In genomic region chr2:150620371-150620770, GRCh38 we compare ENCODE assay signal across 17 cellular contexts.
DNase-seq lines count a peak whose midpoint lies in the region; TF ChIP-seq lines count a peak whose summit lies in the region.
"Had no signal": no experiment of that assay in that cellular context is flagged by ENCODE, and none has a peak within 500 bp of the region (broad histone marks: within the 10 kb centered on the region; RNA-seq: fewer than 3 reads in every experiment).

No MANE protein-coding gene starts in this region.

- no peak overlapping the region for H3K9ac ChIP-seq in mesendoderm (ENCODE audit: low read length)
- H3K9ac ChIP-seq: parathyroid adenoma had no signal

- H2BK120ac ChIP-seq in mesendoderm (ENCODE audit: low read depth, low read length), result no peak overlapping the region

- H4K8ac ChIP-seq in mesendoderm (ENCODE audit: low read depth, low read length), result no peak overlapping the region

- H3K4me2 ChIP-seq in osteoblast (ENCODE audit: insufficient read depth, low read length) (peak overlapping the region; percentile 51), mesendoderm (ENCODE audit: low read length) (no peak overlapping the region)

- H3K27me3 ChIP-seq in right atrium auricular region, result no peaks in the 10 kb centered on the region
- H3K27me3 ChIP-seq in osteoblast (ENCODE audit: insufficient read depth, low read length), result no peaks in the 10 kb centered on the region
- H3K27me3 ChIP-seq in vagina, result no peaks in the 10 kb centered on the region
- H3K27me3 ChIP-seq in mesendoderm (ENCODE audit: insufficient read depth, low read length, poor library complexity), result no peaks in the 10 kb centered on the region

- TF ChIP-seq CTCF in right atrium auricular region (IDR thresholded peaks at IDR 0.05), result no peak
- TF ChIP-seq CTCF in osteoblast (IDR thresholded peaks at IDR 0.05; ENCODE audit: extremely low read depth, low read depth, low read length), result no peak
- no peak for TF ChIP-seq CTCF in vagina (IDR thresholded peaks at IDR 0.05)

- H4K20me1 ChIP-seq in osteoblast (ENCODE audit: insufficient read depth, low read length), result no peaks in the 10 kb centered on the region

- no peak overlapping the region for H2BK5ac ChIP-seq in mesendoderm (ENCODE audit: low read length)

- no peaks in the 10 kb centered on the region for H3K79me1 ChIP-seq in mesendoderm (ENCODE audit: low read length)

- H3K36me3 ChIP-seq in right atrium auricular region (no peaks in the 10 kb centered on the region), osteoblast (ENCODE audit: insufficient read depth, low read length) (no peaks in the 10 kb centered on the region), vagina (no peaks in the 10 kb centered on the region), mesendoderm (ENCODE audit: control insufficient read depth, insufficient read depth, low read length) (no peaks in the 10 kb centered on the region)

- no CpG with 5 or more reads among the region's 1 CpG for WGBS in mesendoderm (ENCODE audit: extremely low coverage, insufficient coverage, low lambda C conversion rate)

- intact Hi-C loops in cardiac septum (cut with DNase I) (loop anchor here (10.0 kb wide), 1 partner anchor 434 kb away; no protein-coding TSS in a partner anchor), vagina (cut with DNase I) (no loop called here)

- no peaks in the 10 kb centered on the region for H3K9me3 ChIP-seq in right atrium auricular region
- H3K9me3 ChIP-seq in osteoblast (ENCODE audit: low read depth, low read length), result no peaks in the 10 kb centered on the region
- no peaks in the 10 kb centered on the region for H3K9me3 ChIP-seq in vagina
- H3K9me3 ChIP-seq: mucosa of descending colon had no signal

- no peak overlapping the region for H3K23ac ChIP-seq in mesendoderm (ENCODE audit: low read length)

- H3K4ac ChIP-seq in mesendoderm (ENCODE audit: low read depth, low read length), result no peak overlapping the region

- no peak overlapping the region for H2AFZ ChIP-seq in osteoblast (ENCODE audit: low read length)
- H2AFZ ChIP-seq: parathyroid adenoma had no signal

- H3K4me3 ChIP-seq in right atrium auricular region (no peak overlapping the region), osteoblast (ENCODE audit: insufficient read depth, low read length) (no peak overlapping the region), vagina (no peak overlapping the region), mesendoderm (ENCODE audit: low read length) (no peak overlapping the region)
- H3K4me3 ChIP-seq: mucosa of descending colon had no signal

- H3K18ac ChIP-seq in mesendoderm (ENCODE audit: low read length), result no peak overlapping the region

- H3K56ac ChIP-seq in mesendoderm (ENCODE audit: low read length), result no peak overlapping the region

- H4K5ac ChIP-seq in mesendoderm (ENCODE audit: low read length), result no peak overlapping the region

- H2AK5ac ChIP-seq in mesendoderm (ENCODE audit: low read length), result no peak overlapping the region

- H3K27ac ChIP-seq in right atrium auricular region (peak overlapping the region; percentile 54 to 73), epithelial cell of prostate (peak overlapping the region; percentile 85), osteoblast (ENCODE audit: low read depth, low read length) (peak overlapping the region; percentile 81), vagina (peak overlapping the region; percentile 71), mesendoderm (ENCODE audit: low read depth, low read length) (no peak overlapping the region)
- H3K27ac ChIP-seq: parathyroid adenoma had no signal

- H2BK15ac ChIP-seq in mesendoderm (replicated peaks; ENCODE audit: low read depth), result no peak overlapping the region

- DNase-seq in right atrium auricular region (ENCODE audit: low spot score) (no peak), cardiac septum (ENCODE audit: low spot score) (no peak), epithelial cell of prostate (ENCODE audit: low read depth, low spot score) (no peak), osteoblast (ENCODE audit: insufficient read length, low spot score, missing footprints) (no peak), vagina (ENCODE audit: extremely low spot score in 2 of 2) (no peak), mesendoderm (no peak), cerebellar nuclear complex (lab: John Stamatoyannopoulos, UW) (no peak)
- DNase-seq in stimulated activated CD4-positive, alpha-beta T cell treated with anti-CD3 and anti-CD28 coated beads, Interleukin-2, amount 100 ng/mL, for 24 hours, result no peak
- DNase-seq: activated CD8-positive, alpha-beta memory T cell treated with anti-CD3 and anti-CD28 coated beads, Interleukin-2, amount 10 ng/mL, durations not matched to agents 7 days and 5 days; activated effector memory CD4-positive, alpha-beta T cell treated with anti-CD3 and anti-CD28 coated beads, Interleukin-2, amount 50 U/mL, for 16 hours; erythroblast; hypothalamus; mucosa of descending colon; NCI-H187; NCI-H510A treated with DMSO at 0.1 percent for 48 hours; T-helper 9 cell had no signal

- H3K4me1 ChIP-seq in right atrium auricular region, result peaks cover 0 to 26% of the 10 kb centered on the region in 2 donors
- H3K4me1 ChIP-seq in osteoblast (ENCODE audit: insufficient read depth, low read length), result peaks cover 38% of the 10 kb centered on the region
- H3K4me1 ChIP-seq in vagina, result no peaks in the 10 kb centered on the region
- no peaks in the 10 kb centered on the region for H3K4me1 ChIP-seq in mesendoderm (ENCODE audit: control insufficient read depth, low read depth, low read length)
- H3K4me1 ChIP-seq: parathyroid adenoma had no signal

- H3K79me2 ChIP-seq in osteoblast (ENCODE audit: insufficient read depth, low read length) (no peaks in the 10 kb centered on the region), mesendoderm (ENCODE audit: control insufficient read depth, insufficient read depth, low read length) (no peaks in the 10 kb centered on the region)
- H3K79me2 ChIP-seq: parathyroid adenoma had no signal

- TF ChIP-seq POLR2A in vagina (IDR thresholded peaks at IDR 0.05), result no peak
